ENCODE assay signal across 17 cellular contexts in genomic region chr13:38743499-38743898, GRCh38. TPM values are rescaled to one million over a fixed set of nuclear protein-coding genes. Genes with fewer than 3 reads are reported as not detected.
"Had no signal": no experiment of that assay in that cellular context is flagged by ENCODE, and none has a peak within 500 bp of the region (broad histone marks: within the 10 kb centered on the region; RNA-seq: fewer than 3 reads in every experiment).

No MANE protein-coding gene starts in this region.

- DNase-seq: activated CD4-positive, alpha-beta T cell treated with anti-CD3 and anti-CD28 coated beads for 1 hour; activated CD4-positive, alpha-beta T cell treated with anti-CD3 and anti-CD28 coated beads, Interleukin-2, amount 50 U/mL, for 1 hour; activated CD8-positive, alpha-beta T cell treated with anti-CD3 and anti-CD28 coated beads, Interleukin-2, amount 10 ng/mL, durations not matched to agents 7 days and 5 days; activated gamma-delta T cell treated with Interleukin-2 at 50 U/mL for 16 hours; anterior cingulate cortex; body of pancreas; effector CD4-positive, alpha-beta T cell; erythroblast; foreskin keratinocyte; immature natural killer cell; natural killer cell; occipital lobe; right lobe of liver; stimulated activated CD4-positive, alpha-beta T cell treated with anti-CD3 and anti-CD28 coated beads, Interleukin-2, amount 100 ng/mL, for 24 hours; stimulated activated naive CD8-positive, alpha-beta T cell treated with anti-CD3 and anti-CD28 coated beads, Interleukin-15, amount 100 ng/mL, for 72 hours had no signal

- ATAC-seq: activated CD8-positive, alpha-beta T cell treated with anti-CD3 and anti-CD28 coated beads, Interleukin-2, amount 10 ng/mL, durations not matched to agents 7 days and 5 days; body of pancreas; foreskin keratinocyte; left lobe of liver; natural killer cell; right lobe of liver; stimulated activated effector memory CD8-positive, alpha-beta T cell treated with anti-CD3 and anti-CD28 coated beads, Interleukin-12 subunit alpha, Interleukin-12 subunit beta, amount 100 ng/mL, for 72 hours; stimulated activated naive CD8-positive, alpha-beta T cell treated with anti-CD3 and anti-CD28 coated beads, Interleukin-15, amount 100 ng/mL, for 72 hours had no signal

RNA-seq across cellular contexts. Expression of gene FREM2, which starts 56.6 kb away (rescaled TPM):
- total RNA-seq: activated CD8-positive, alpha-beta T cell treated with anti-CD3 and anti-CD28 coated beads, Interleukin-2, amount 10 ng/mL, durations not matched to agents 7 days and 5 days; natural killer cell had no signal
